Comparison of ENCODE assay signal across 23 cellular contexts in genomic region chr22:25709758-25710157, GRCh38. TPM values are rescaled to one million over a fixed set of nuclear protein-coding genes. Genes with fewer than 3 reads are reported as not detected.
DNase-seq lines count a peak whose midpoint lies in the region; ATAC-seq and TF ChIP-seq lines count a peak whose summit lies in the region.
"Had no signal": no experiment of that assay in that cellular context is flagged by ENCODE, and none has a peak within 500 bp of the region (broad histone marks: within the 10 kb centered on the region; RNA-seq: fewer than 3 reads in every experiment).

No MANE protein-coding gene starts in this region.

- no peak overlapping the region for H3K4me3 Mint-ChIP-seq in activated naive CD4-positive, alpha-beta T cell treated with anti-CD3 and anti-CD28 coated beads, Interleukin-2, amount 10 ng/mL, durations not matched to agents 7 days and 5 days
- H3K4me3 Mint-ChIP-seq in activated CD8-positive, alpha-beta T cell treated with anti-CD3 and anti-CD28 coated beads for 36 hours = no peak overlapping the region
- H3K4me3 Mint-ChIP-seq in stimulated activated memory B cell treated with anti-CD40 and anti-IgM and Interleukin-4, amounts not matched to agents 10 μg/mL and 1 μg/mL and 100 μg/mL, for 72 hours = no peak overlapping the region
- H3K4me3 Mint-ChIP-seq: GM23338, IgD-negative memory B cell, neural progenitor cell had no signal

- H3K36me3 Mint-ChIP-seq in activated naive CD4-positive, alpha-beta T cell treated with anti-CD3 and anti-CD28 coated beads, Interleukin-2, amount 10 ng/mL, durations not matched to agents 7 days and 5 days = peaks cover 69% of the 10 kb centered on the region
- peaks cover 23% of the 10 kb centered on the region for H3K36me3 Mint-ChIP-seq in activated CD8-positive, alpha-beta T cell treated with anti-CD3 and anti-CD28 coated beads for 36 hours (ENCODE audit: low read depth)
- peaks cover 60% of the 10 kb centered on the region for H3K36me3 Mint-ChIP-seq in stimulated activated memory B cell treated with anti-CD40 and anti-IgM and Interleukin-4, amounts not matched to agents 10 μg/mL and 1 μg/mL and 100 μg/mL, for 72 hours
- H3K36me3 Mint-ChIP-seq: neural progenitor cell had no signal

- no peaks in the 10 kb centered on the region for H3K9me3 Mint-ChIP-seq in activated naive CD4-positive, alpha-beta T cell treated with anti-CD3 and anti-CD28 coated beads, Interleukin-2, amount 10 ng/mL, durations not matched to agents 7 days and 5 days
- no peaks in the 10 kb centered on the region for H3K9me3 Mint-ChIP-seq in activated CD8-positive, alpha-beta T cell treated with anti-CD3 and anti-CD28 coated beads for 36 hours
- H3K9me3 Mint-ChIP-seq in stimulated activated memory B cell treated with anti-CD40 and anti-IgM and Interleukin-4, amounts not matched to agents 10 μg/mL and 1 μg/mL and 100 μg/mL, for 72 hours = no peaks in the 10 kb centered on the region
- H3K9me3 Mint-ChIP-seq: GM23338, IgD-negative memory B cell, neural progenitor cell had no signal

- H3K4me1 Mint-ChIP-seq in activated naive CD4-positive, alpha-beta T cell treated with anti-CD3 and anti-CD28 coated beads, Interleukin-2, amount 10 ng/mL, durations not matched to agents 7 days and 5 days = peaks cover 67% of the 10 kb centered on the region
- peaks cover 6% of the 10 kb centered on the region for H3K4me1 Mint-ChIP-seq in activated CD8-positive, alpha-beta T cell treated with anti-CD3 and anti-CD28 coated beads for 36 hours (ENCODE audit: low read depth)
- H3K4me1 Mint-ChIP-seq in stimulated activated memory B cell treated with anti-CD40 and anti-IgM and Interleukin-4, amounts not matched to agents 10 μg/mL and 1 μg/mL and 100 μg/mL, for 72 hours = peaks cover 5% of the 10 kb centered on the region
- H3K4me1 Mint-ChIP-seq: GM23338 had no signal

- TF ChIP-seq CTCF in GM13976 (IDR thresholded peaks at IDR 0.05; ENCODE audit: borderline replicate concordance, control extremely low read depth, extremely low read depth, insufficient read depth, missing control alignments) = no peak
- no peak for TF ChIP-seq CTCF in activated CD8-positive, alpha-beta T cell treated with anti-CD3 and anti-CD28 coated beads for 36 hours (IDR thresholded peaks at IDR 0.05)

- no peaks in the 10 kb centered on the region for H3K27me3 Mint-ChIP-seq in activated naive CD4-positive, alpha-beta T cell treated with anti-CD3 and anti-CD28 coated beads, Interleukin-2, amount 10 ng/mL, durations not matched to agents 7 days and 5 days
- H3K27me3 Mint-ChIP-seq in activated CD8-positive, alpha-beta T cell treated with anti-CD3 and anti-CD28 coated beads for 36 hours = no peaks in the 10 kb centered on the region
- no peaks in the 10 kb centered on the region for H3K27me3 Mint-ChIP-seq in stimulated activated memory B cell treated with anti-CD40 and anti-IgM and Interleukin-4, amounts not matched to agents 10 μg/mL and 1 μg/mL and 100 μg/mL, for 72 hours
- H3K27me3 Mint-ChIP-seq: IgD-negative memory B cell had no signal

- peak overlapping the region; percentile 86 for H3K27ac Mint-ChIP-seq in activated naive CD4-positive, alpha-beta T cell treated with anti-CD3 and anti-CD28 coated beads, Interleukin-2, amount 10 ng/mL, durations not matched to agents 7 days and 5 days
- peak overlapping the region; percentile 34 for H3K27ac Mint-ChIP-seq in activated CD8-positive, alpha-beta T cell treated with anti-CD3 and anti-CD28 coated beads for 36 hours
- peak overlapping the region; percentile 23 for H3K27ac Mint-ChIP-seq in stimulated activated memory B cell treated with anti-CD40 and anti-IgM and Interleukin-4, amounts not matched to agents 10 μg/mL and 1 μg/mL and 100 μg/mL, for 72 hours
- H3K27ac Mint-ChIP-seq: GM23338, neural progenitor cell had no signal

- POLR2A ChIA-PET in activated CD8-positive, alpha-beta T cell treated with anti-CD3 and anti-CD28 coated beads for 36 hours (lab: Charles Lee) = no interaction called here

- CTCF ChIA-PET in activated naive CD4-positive, alpha-beta T cell treated with anti-CD3 and anti-CD28 coated beads, Interleukin-2, amount 10 ng/mL, durations not matched to agents 7 days and 5 days (lab: Charles Lee) = interaction anchor here (0.6 to 1.8 kb wide), 9 partner anchors 9 to 281 kb away, joined by 3 to 10 read pairs (median 4); no protein-coding TSS in a partner anchor
- CTCF ChIA-PET in activated CD8-positive, alpha-beta T cell treated with anti-CD3 and anti-CD28 coated beads for 36 hours (lab: Charles Lee) = interaction anchor here (0.6 to 1.3 kb wide), 4 partner anchors 26 to 258 kb away, joined by 3 read pairs; no protein-coding TSS in a partner anchor

- DNase-seq in activated naive CD4-positive, alpha-beta T cell treated with anti-CD3 and anti-CD28 coated beads, Interleukin-2, amount 10 ng/mL, durations not matched to agents 7 days and 5 days = peak; percentile 72
- DNase-seq in activated naive CD4-positive, alpha-beta T cell treated with anti-CD3 and anti-CD28 coated beads, Interleukin-2, amount 50 U/mL, for 16 hours = no peak
- DNase-seq in GM13976 (ENCODE audit: low spot score) = peak; percentile 34
- DNase-seq in activated CD8-positive, alpha-beta T cell treated with anti-CD3 and anti-CD28 coated beads for 36 hours = peak; percentile 76
- DNase-seq: activated CD4-positive, CD25-positive, alpha-beta regulatory T cell; activated effector memory CD4-positive, alpha-beta T cell treated with Interleukin-2 at 50 U/mL for 16 hours; colonic mucosa; foreskin fibroblast; hypothalamus; kidney glomerular epithelial cell; NCI-H2081; NCI-H524 treated with DMSO at 0.1 percent for 48 hours; psoas muscle; SHP77 treated with DMSO at 0.1 percent for 48 hours; substantia nigra had no signal

- ATAC-seq in activated CD8-positive, alpha-beta T cell treated with anti-CD3 and anti-CD28 coated beads for 36 hours = peak; percentile 97
- no peak for ATAC-seq in stimulated activated memory B cell treated with anti-CD40 and anti-IgM and Interleukin-4, amounts not matched to agents 10 μg/mL and 1 μg/mL and 100 μg/mL, for 72 hours
- no peak for ATAC-seq in GM21360 (IDR thresholded peaks at IDR 0.05; ENCODE audit: unreplicated experiment)
- ATAC-seq in HG02678 (IDR thresholded peaks at IDR 0.05; ENCODE audit: unreplicated experiment) = no peak
- no peak for ATAC-seq in GM18867 (IDR thresholded peaks at IDR 0.05; ENCODE audit: unreplicated experiment)
- ATAC-seq: GM23338, psoas muscle had no signal

- intact Hi-C loops in activated CD8-positive, alpha-beta T cell treated with anti-CD3 and anti-CD28 coated beads for 36 hours (cut with micrococcal nuclease) = loop anchor here (10.0 kb wide), 2 partner anchors 65 to 245 kb away; no protein-coding TSS in a partner anchor

- in situ Hi-C loops in GM13976 (cut with MboI; ENCODE audit: low sequenced_read_pairs, unreplicated experiment) = loop anchor here (10.0 kb wide), 1 partner anchor 225 kb away; no protein-coding TSS in a partner anchor

RNA-seq across cellular contexts. Expression of gene MYO18B, which starts 32.2 kb away (rescaled TPM):
- 1 to 10 TPM; 1.6 to 1.8 TPM for total RNA-seq in activated CD8-positive, alpha-beta T cell treated with anti-CD3 and anti-CD28 coated beads for 36 hours
- total RNA-seq: Daoy had no signal

Comparison
In these comparisons a context has a peak if more than half of its experiments do, and no peak if none do; other contexts are left out.
1. H3K27ac Mint-ChIP-seq: peak in every context shown above with its lines; median percentile 86 in activated naive CD4-positive, alpha-beta T cell treated with anti-CD3 and anti-CD28 coated beads, Interleukin-2, amount 10 ng/mL, durations not matched to agents 7 days and 5 days; 34 in activated CD8-positive, alpha-beta T cell treated with anti-CD3 and anti-CD28 coated beads for 36 hours; 23 in stimulated activated memory B cell treated with anti-CD40 and anti-IgM and Interleukin-4, amounts not matched to agents 10 μg/mL and 1 μg/mL and 100 μg/mL, for 72 hours.